ENCODE assay signal across 20 cellular contexts in genomic region chr1:10225573-10225972, GRCh38. TPM values are rescaled to one million over a fixed set of nuclear protein-coding genes. Genes with fewer than 3 reads are reported as not detected.
DNase-seq lines count a peak whose midpoint lies in the region; TF ChIP-seq lines count a peak whose summit lies in the region.
"Had no signal": no experiment of that assay in that cellular context is flagged by ENCODE, and none has a peak within 500 bp of the region (broad histone marks: within the 10 kb centered on the region; RNA-seq: fewer than 3 reads in every experiment).

No MANE protein-coding gene starts in this region.

- DNase-seq in GM03348 (ENCODE audit: low spot score) (peak; percentile 10), adipocyte (ENCODE audit: low read depth) (peak; percentile 18), islet precursor cell (peak; percentile 55), progenitor cell of endocrine pancreas (ENCODE audit: low spot score, unreplicated experiment) (no peak), AG20443 (ENCODE audit: low spot score) (no peak), NCI-H2171 treated with DMSO at 0.1 percent for 48 hours (lab: John Stamatoyannopoulos, UW) (no peak), NCI-H69 (lab: John Stamatoyannopoulos, UW) (no peak), NCI-H774 (lab: John Stamatoyannopoulos, UW) (no peak)
- DNase-seq: activated CD4-positive, CD25-positive, alpha-beta regulatory T cell treated with anti-CD3 and anti-CD28 coated beads, Interleukin-2, amount 50 U/mL, for 72 hours; activated naive CD4-positive, alpha-beta T cell treated with anti-CD3 and anti-CD28 coated beads, Interleukin-2, amount 50 U/mL, for 16 hours; activated T-cell treated with anti-CD3 and anti-CD28 coated beads, Interleukin-2, amount 50 U/mL, for 72 hours; DMS79; GOT3; heart right ventricle; natural killer cell; NCI-H1694 treated with DMSO at 0.1 percent for 48 hours; stomach had no signal

- peaks cover 7% of the 10 kb centered on the region for H3K36me3 Mint-ChIP-seq in progenitor cell of endocrine pancreas (ENCODE audit: insufficient read depth)
- H3K36me3 Mint-ChIP-seq: natural killer cell had no signal

- H3K4me1 Mint-ChIP-seq in progenitor cell of endocrine pancreas (ENCODE audit: low read depth): peaks cover 8% of the 10 kb centered on the region

- no peaks in the 10 kb centered on the region for H3K36me3 ChIP-seq in adipocyte (ENCODE audit: control insufficient read depth, insufficient read depth, low read length, severe bottlenecking)
- H3K36me3 ChIP-seq: ascending aorta, heart right ventricle, stomach had no signal

- H3K27me3 ChIP-seq in adipocyte (replicated peaks; ENCODE audit: control insufficient read depth, insufficient read depth, low read length): no peaks in the 10 kb centered on the region
- H3K27me3 ChIP-seq: ascending aorta, heart right ventricle, stomach had no signal

- peak overlapping the region; percentile 8 for H3K27ac Mint-ChIP-seq in progenitor cell of endocrine pancreas
- H3K27ac Mint-ChIP-seq: dendritic cell treated with granulocyte-macrophage colony-stimulating factor and Interleukin-4, amounts not matched to agents 40 ng/mL and 50 ng/mL, for 4 days; natural killer cell had no signal

- H3K9me3 Mint-ChIP-seq in progenitor cell of endocrine pancreas (ENCODE audit: low read depth): peaks cover 3% of the 10 kb centered on the region
- H3K9me3 Mint-ChIP-seq: activated T-cell treated with anti-CD3 and anti-CD28 coated beads, Interleukin-2, amount 50 U/mL, for 72 hours; dendritic cell treated with granulocyte-macrophage colony-stimulating factor and Interleukin-4, amounts not matched to agents 40 ng/mL and 50 ng/mL, for 4 days; natural killer cell had no signal

- no peak for TF ChIP-seq CTCF in progenitor cell of endocrine pancreas (IDR thresholded peaks at IDR 0.05; ENCODE audit: unreplicated experiment)

- no peak overlapping the region for H3K4me3 ChIP-seq in adipocyte (ENCODE audit: low read length)
- H3K4me3 ChIP-seq: ascending aorta, heart right ventricle, K562, stomach had no signal

- H3K27me3 Mint-ChIP-seq in progenitor cell of endocrine pancreas: no peaks in the 10 kb centered on the region
- H3K27me3 Mint-ChIP-seq: dendritic cell treated with granulocyte-macrophage colony-stimulating factor and Interleukin-4, amounts not matched to agents 40 ng/mL and 50 ng/mL, for 4 days had no signal

- H3K4me3 Mint-ChIP-seq in progenitor cell of endocrine pancreas (ENCODE audit: low read depth): no peak overlapping the region
- H3K4me3 Mint-ChIP-seq: activated T-cell treated with anti-CD3 and anti-CD28 coated beads, Interleukin-2, amount 50 U/mL, for 72 hours; dendritic cell treated with granulocyte-macrophage colony-stimulating factor and Interleukin-4, amounts not matched to agents 40 ng/mL and 50 ng/mL, for 4 days; natural killer cell had no signal

- H3K9me3 ChIP-seq in adipocyte (ENCODE audit: control insufficient read depth, low read length): no peaks in the 10 kb centered on the region
- H3K9me3 ChIP-seq: ascending aorta, heart right ventricle, stomach had no signal

- no peak overlapping the region for H3K9ac ChIP-seq in adipocyte (ENCODE audit: low read length)

- H3K4me1 ChIP-seq in adipocyte (ENCODE audit: control insufficient read depth, insufficient read depth, low read length): peaks cover 11% of the 10 kb centered on the region

RNA-seq across cellular contexts. Expression of gene KIF1B, which starts 15.2 kb away (rescaled TPM):
- 74.4 and 78.7 TPM in 2 replicates for total RNA-seq in progenitor cell of endocrine pancreas

Comparison
In these comparisons a context has a peak if more than half of its experiments do, and no peak if none do; other contexts are left out.
1. DNase-seq: peak in GM03348 (single experiment), adipocyte (single experiment) and islet precursor cell (single experiment); none in progenitor cell of endocrine pancreas (single experiment), AG20443 (single experiment), NCI-H2171 treated with DMSO at 0.1 percent for 48 hours (single experiment), NCI-H69 (single experiment) and NCI-H774 (single experiment).